Comparison of ENCODE assay signal across 9 cellular contexts in genomic region chr6:118993358-118993757, GRCh38.
"Had no signal": no experiment of that assay in that cellular context is flagged by ENCODE, and none has a peak within 500 bp of the region (broad histone marks: within the 10 kb centered on the region; RNA-seq: fewer than 3 reads in every experiment).

No MANE protein-coding gene starts in this region.

- H3K27ac ChIP-seq: GM23248 had no signal

- ATAC-seq: HCT116 had no signal

- H3K4me1 ChIP-seq: HAP-1 had no signal

- H3K4me3 ChIP-seq: GM23248, HAP-1 had no signal

- H3K9me3 ChIP-seq: HAP-1 had no signal

- H2AFZ ChIP-seq: GM23248 had no signal

- H3K9me3 Mint-ChIP-seq: HFFc6, IgD-negative memory B cell had no signal

- DNase-seq: GM23248, GOT3, H7, HFFc6, KBM-7 had no signal

- FAIRE-seq: HTR-8/SVneo had no signal

- H3K36me3 ChIP-seq: HAP-1 had no signal

- H3K27ac Mint-ChIP-seq: HFFc6, IgD-negative memory B cell had no signal

- H3K4me3 Mint-ChIP-seq: HFFc6, IgD-negative memory B cell had no signal
